28 cellular contexts compared by ENCODE assay signal in the genomic region with DNA sequence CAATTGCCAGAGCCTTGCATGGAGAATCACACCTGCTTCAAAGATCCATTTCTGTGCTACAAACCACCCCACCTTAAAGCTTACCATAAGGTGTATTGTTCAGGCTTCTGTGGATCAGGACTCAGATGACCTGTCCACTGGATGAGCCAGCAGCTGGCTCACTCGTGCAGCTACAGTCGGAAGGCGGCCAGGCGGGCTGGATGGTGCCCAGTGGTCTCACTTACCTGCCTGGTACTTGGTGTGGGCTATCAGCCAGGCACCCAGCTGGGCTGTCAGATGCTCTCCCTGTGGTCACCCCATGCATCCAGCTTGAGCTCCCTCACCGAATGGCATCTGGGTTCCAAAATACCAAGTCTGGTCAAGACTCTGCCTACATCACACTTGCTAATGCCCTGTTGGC. TPM values are rescaled to one million over a fixed set of nuclear protein-coding genes. Genes with fewer than 3 reads are reported as not detected.
"Had no signal": no experiment of that assay in that cellular context is flagged by ENCODE, and none has a peak within 500 bp of the region (broad histone marks: within the 10 kb centered on the region; RNA-seq: fewer than 3 reads in every experiment).

No MANE protein-coding gene starts in this region.

- H3K4me3 Mint-ChIP-seq: mesothelial cell of epicardium; natural killer cell; nephron progenitor cell; neural progenitor cell; stimulated activated naive CD8-positive, alpha-beta T cell treated with anti-CD3 and anti-CD28 coated beads, Interleukin-15, amount 100 ng/mL, for 72 hours; type B pancreatic cell had no signal

- ATAC-seq: natural killer cell; right lobe of liver; stimulated activated naive CD8-positive, alpha-beta T cell treated with anti-CD3 and anti-CD28 coated beads, Interleukin-15, amount 100 ng/mL, for 72 hours had no signal

- H3K4me1 ChIP-seq: left ventricle myocardium inferior, neural progenitor cell, right atrium auricular region, right lobe of liver, tibial nerve, vagina had no signal

- H3K27ac Mint-ChIP-seq: mesothelial cell of epicardium; natural killer cell; progenitor cell of endocrine pancreas; stimulated activated naive CD8-positive, alpha-beta T cell treated with anti-CD3 and anti-CD28 coated beads, Interleukin-15, amount 100 ng/mL, for 72 hours; type B pancreatic cell had no signal

- H3K27me3 ChIP-seq: hepatocyte, neural progenitor cell, ovary, right atrium auricular region, right lobe of liver, tibial nerve, vagina had no signal

- DNase-seq: islet precursor cell; left ventricle myocardium inferior; mesendoderm; naive B cell; natural killer cell; nephron progenitor cell; nucleus accumbens; ovary; stimulated activated CD4-positive, alpha-beta T cell treated with anti-CD3 and anti-CD28 coated beads, Interleukin-12 subunit alpha, Interleukin-12 subunit beta, amount 100 ng/mL, for 4 hours; stimulated activated CD4-positive, alpha-beta T cell treated with anti-CD3 and anti-CD28 coated beads, Interleukin-15, amount 100 ng/mL, for 24 hours; stimulated activated CD4-positive, alpha-beta T cell treated with anti-CD3 and anti-CD28 coated beads, Interleukin-2, amount 100 ng/mL, for 24 hours; stimulated activated CD4-positive, alpha-beta T cell treated with anti-CD3 and anti-CD28 coated beads, Interleukin-4, amount 100 ng/mL, for 1 hour; stimulated activated naive CD4-positive, alpha-beta T cell treated with Interleukin-2 at 50 U/mL for 16 hours; stimulated activated naive CD8-positive, alpha-beta T cell treated with anti-CD3 and anti-CD28 coated beads, Interleukin-15, amount 100 ng/mL, for 72 hours had no signal

- H3K9me3 Mint-ChIP-seq: mesothelial cell of epicardium; naive B cell; natural killer cell; stimulated activated naive CD8-positive, alpha-beta T cell treated with anti-CD3 and anti-CD28 coated beads, Interleukin-15, amount 100 ng/mL, for 72 hours; type B pancreatic cell had no signal

- H2AFZ ChIP-seq: hepatocyte, neural progenitor cell had no signal

- H3K9ac ChIP-seq: neural progenitor cell had no signal

- H3K27ac ChIP-seq: hepatocyte, left ventricle myocardium inferior, neural progenitor cell, ovary, right atrium auricular region, right lobe of liver, tibial nerve, vagina had no signal

- H3K4me3 ChIP-seq: hepatocyte, left ventricle myocardium inferior, lung, neural progenitor cell, ovary, right atrium auricular region, right lobe of liver, smooth muscle cell, tibial nerve, vagina had no signal

- H3K36me3 Mint-ChIP-seq: mesothelial cell of epicardium, naive B cell, natural killer cell, neural progenitor cell, type B pancreatic cell had no signal

- H3K36me3 ChIP-seq: left ventricle myocardium inferior, neural progenitor cell, ovary, right atrium auricular region, right lobe of liver, tibial nerve, vagina had no signal

- H3K4me2 ChIP-seq: hepatocyte, neural progenitor cell, smooth muscle cell had no signal

- H3K4me1 Mint-ChIP-seq: mesothelial cell of epicardium; neural progenitor cell; stimulated activated naive CD8-positive, alpha-beta T cell treated with anti-CD3 and anti-CD28 coated beads, Interleukin-15, amount 100 ng/mL, for 72 hours had no signal

- H3K9me3 ChIP-seq: left ventricle myocardium inferior, ovary, right atrium auricular region, right lobe of liver, tibial nerve, vagina had no signal

RNA-seq across cellular contexts. Expression of a gene that starts 10.9 kb away (rescaled TPM):
- total RNA-seq: temporal lobe, vagina had no signal

RNA-seq across cellular contexts. Expression of a gene that starts 13.8 kb away (rescaled TPM):
- total RNA-seq: hepatocyte, mesothelial cell of epicardium, progenitor cell of endocrine pancreas, pulmonary artery endothelial cell, renal cortical epithelial cell, vagina had no signal
- polyA plus RNA-seq: hepatocyte, smooth muscle cell had no signal
